18 cellular contexts compared by ENCODE assay signal in genomic region chr2:219613671-219614070, GRCh38. TPM values are rescaled to one million over a fixed set of nuclear protein-coding genes. Genes with fewer than 3 reads are reported as not detected.
"Had no signal": no experiment of that assay in that cellular context is flagged by ENCODE, and none has a peak within 500 bp of the region (broad histone marks: within the 10 kb centered on the region; RNA-seq: fewer than 3 reads in every experiment).

No MANE protein-coding gene starts in this region.

- H3K4me3 ChIP-seq: MG63, SJCRH30 had no signal

- H3K36me3 ChIP-seq: MG63, SJCRH30 had no signal

- H3K4me1 ChIP-seq: SJCRH30 had no signal

- H3K9me3 ChIP-seq: MG63, SJCRH30 had no signal

- ATAC-seq: PC-3, SK-N-SH treated with all-trans-retinoic acid at 6 μM for 48 hours had no signal

- H3K27ac ChIP-seq: RWPE1, SJCRH30 had no signal

- DNase-seq: IMR-90, KG1, MG63, NCI-H1092 treated with DMSO at 0.1 percent for 48 hours, NCI-H1436, NCI-H187, NCI-H2171 treated with DMSO at 0.1 percent for 48 hours, NCI-H345, NCI-H524, NCI-H69, NCI-H774, PC-3, SHP77 treated with DMSO at 0.1 percent for 48 hours, SJCRH30 had no signal

- H3K27me3 ChIP-seq: MG63, SJCRH30 had no signal

RNA-seq across cellular contexts. Expression of gene SLC4A3, which starts 13.8 kb away (rescaled TPM):
- total RNA-seq: OCI-LY7 had no signal

RNA-seq across cellular contexts. Expression of gene INHA, which starts 41.6 kb away (rescaled TPM):
- total RNA-seq: HT-29, IMR-90, OCI-LY7 had no signal
